ENCODE assay signal across 20 cellular contexts in genomic region chr17:61394630-61395408, GRCh38. TPM values are rescaled to one million over a fixed set of nuclear protein-coding genes. Genes with fewer than 3 reads are reported as not detected.
DNase-seq lines count a peak whose midpoint lies in the region; ATAC-seq and TF ChIP-seq lines count a peak whose summit lies in the region.
"Had no signal": no experiment of that assay in that cellular context is flagged by ENCODE, and none has a peak within 500 bp of the region (broad histone marks: within the 10 kb centered on the region; RNA-seq: fewer than 3 reads in every experiment).

No MANE protein-coding gene starts in this region.

- TF ChIP-seq POLR2A in heart left ventricle (IDR thresholded peaks at IDR 0.05) = no peak

- no peaks in the 10 kb centered on the region for H3K9me3 ChIP-seq in heart left ventricle

- H3K4me3 Mint-ChIP-seq in nephron = peak overlapping the region; percentile 77 to 88 (median 85)
- H3K4me3 Mint-ChIP-seq in activated T-cell treated with anti-CD3 and anti-CD28 coated beads, Interleukin-2, amount 50 U/mL, for 72 hours = no peak overlapping the region
- H3K4me3 Mint-ChIP-seq: activated CD8-positive, alpha-beta T cell treated with anti-CD3 and anti-CD28 coated beads for 36 hours; stimulated activated memory B cell treated with anti-CD40 and anti-IgM and Interleukin-4, amounts not matched to agents 10 μg/mL and 1 μg/mL and 100 μg/mL, for 72 hours had no signal

- intact Hi-C loops in heart left ventricle (cut with DNase I) (loop anchor here (5.0 to 10.0 kb wide), 9 partner anchors 60 to 673 kb away; no protein-coding TSS in a partner anchor), left ventricle myocardium superior (cut with micrococcal nuclease) (no loop called here)

- peaks cover 60% of the 10 kb centered on the region for H3K4me1 Mint-ChIP-seq in nephron
- H3K4me1 Mint-ChIP-seq in activated T-cell treated with anti-CD3 and anti-CD28 coated beads, Interleukin-2, amount 50 U/mL, for 72 hours (ENCODE audit: low read depth) = peaks cover 12% of the 10 kb centered on the region

- DNase-seq in heart left ventricle = peak in 1 of 5 donors; percentile 62
- DNase-seq in left ventricle myocardium superior = no peak
- no peak for DNase-seq in coronary artery (ENCODE audit: low spot score)
- no peak for DNase-seq in NCI-H748 (lab: John Stamatoyannopoulos, UW; ENCODE audit: unreplicated experiment)
- DNase-seq in NCI-H2029 treated with DMSO at 0.1 percent for 48 hours (lab: John Stamatoyannopoulos, UW) = no peak
- no peak for DNase-seq in activated T-cell treated with anti-CD3 and anti-CD28 coated beads, Interleukin-2, amount 50 U/mL, for 72 hours
- DNase-seq: activated CD8-positive, alpha-beta T cell treated with anti-CD3 and anti-CD28 coated beads for 36 hours; activated effector memory CD4-positive, alpha-beta T cell treated with anti-CD3 and anti-CD28 coated beads, Interleukin-2, amount 50 U/mL, for 16 hours; brain microvascular endothelial cell; NCI-H1694 treated with DMSO at 0.1 percent for 48 hours; NCI-H774; nephron progenitor cell; T1000 had no signal

- H3K27me3 Mint-ChIP-seq in nephron (ENCODE audit: low read depth) = peaks cover 58% of the 10 kb centered on the region
- peaks cover 31% of the 10 kb centered on the region for H3K27me3 Mint-ChIP-seq in activated T-cell treated with anti-CD3 and anti-CD28 coated beads, Interleukin-2, amount 50 U/mL, for 72 hours (ENCODE audit: low read depth)

- peak overlapping the region; percentile 75 to 94 (median 93) for H3K27ac Mint-ChIP-seq in nephron
- no peak overlapping the region for H3K27ac Mint-ChIP-seq in activated T-cell treated with anti-CD3 and anti-CD28 coated beads, Interleukin-2, amount 50 U/mL, for 72 hours
- H3K27ac Mint-ChIP-seq: activated CD8-positive, alpha-beta T cell treated with anti-CD3 and anti-CD28 coated beads for 36 hours; nephron progenitor cell; stimulated activated memory B cell treated with anti-CD40 and anti-IgM and Interleukin-4, amounts not matched to agents 10 μg/mL and 1 μg/mL and 100 μg/mL, for 72 hours had no signal

- ATAC-seq in heart left ventricle (no peak), left ventricle myocardium superior (no peak), HG02973 (IDR thresholded peaks at IDR 0.05; ENCODE audit: unreplicated experiment) (no peak)
- no peak for ATAC-seq in activated T-cell treated with anti-CD3 and anti-CD28 coated beads, Interleukin-2, amount 50 U/mL, for 72 hours (replicated peaks in 1 of 2)
- ATAC-seq: activated CD8-positive, alpha-beta T cell treated with anti-CD3 and anti-CD28 coated beads for 36 hours; stimulated activated memory B cell treated with anti-CD40 and anti-IgM and Interleukin-4, amounts not matched to agents 10 μg/mL and 1 μg/mL and 100 μg/mL, for 72 hours had no signal

- H3K4me3 ChIP-seq in heart left ventricle = peak overlapping the region in 11 of 12 donors; percentile 15 to 84 (median 65)
- peak overlapping the region; percentile 84 for H3K4me3 ChIP-seq in coronary artery

- H3K4me1 ChIP-seq in heart left ventricle = peaks cover 0 to 43% (median 28%) of the 10 kb centered on the region in 12 donors

- no peaks in the 10 kb centered on the region for H3K9me3 Mint-ChIP-seq in nephron
- no peaks in the 10 kb centered on the region for H3K9me3 Mint-ChIP-seq in activated T-cell treated with anti-CD3 and anti-CD28 coated beads, Interleukin-2, amount 50 U/mL, for 72 hours
- H3K9me3 Mint-ChIP-seq: activated CD8-positive, alpha-beta T cell treated with anti-CD3 and anti-CD28 coated beads for 36 hours; nephron progenitor cell had no signal

- TF ChIP-seq CTCF in heart left ventricle (IDR thresholded peaks at IDR 0.05) (no peak), coronary artery (IDR thresholded peaks at IDR 0.05) (no peak), nephron (IDR thresholded peaks at IDR 0.05; ENCODE audit: unreplicated experiment in 3 of 3) (no peak)

- H3K36me3 Mint-ChIP-seq in nephron (ENCODE audit: low read depth) = peaks cover 10% of the 10 kb centered on the region
- H3K36me3 Mint-ChIP-seq in activated T-cell treated with anti-CD3 and anti-CD28 coated beads, Interleukin-2, amount 50 U/mL, for 72 hours (ENCODE audit: insufficient read depth in 2 of 2) = peaks cover 0 to 4% of the 10 kb centered on the region in 2 donors

- H3K27me3 ChIP-seq in heart left ventricle = peaks cover 25 to 50% (median 39%) of the 10 kb centered on the region in 9 donors
- H3K27me3 ChIP-seq: brain microvascular endothelial cell had no signal

- H3K36me3 ChIP-seq in heart left ventricle = no peaks in the 10 kb centered on the region
- H3K36me3 ChIP-seq: brain microvascular endothelial cell had no signal

- 66 to 79% (median 74%) methylated on average over 10 of the region's 10 CpGs for WGBS in heart left ventricle, 4 donors

- H3K27ac ChIP-seq in heart left ventricle = peak overlapping the region; percentile 5 to 88 (median 76)
- H3K27ac ChIP-seq in coronary artery = peak overlapping the region; percentile 97
- H3K27ac ChIP-seq: brain microvascular endothelial cell, RWPE1 had no signal

RNA-seq across cellular contexts. Expression of gene TBX2, which starts 4.8 kb away (rescaled TPM):
- total RNA-seq in heart left ventricle (10 to 100 TPM in 7 of 9 donors, 1 to 10 TPM in 2; 7.0 to 23.0 (median 13.6) TPM), left ventricle myocardium superior (9.1 TPM)
- polyA plus RNA-seq in heart left ventricle = 10 to 100 TPM in 1 of 2 donors, 1 to 10 TPM in 1; 9.6 to 13.4 TPM
- total RNA-seq in activated T-cell treated with anti-CD3 and anti-CD28 coated beads, Interleukin-2, amount 50 U/mL, for 72 hours = under 1 TPM; 0.10 to 0.44 TPM
- total RNA-seq: activated CD8-positive, alpha-beta T cell treated with anti-CD3 and anti-CD28 coated beads for 36 hours had no signal

RNA-seq across cellular contexts. Expression of gene TBX4, which starts 57.4 kb away (rescaled TPM):
- total RNA-seq in heart left ventricle = under 1 TPM in 3 of 9 donors, not detected in 6; 0.09 to 0.29 (median 0.10) TPM
- under 1 TPM in 1 of 2 donors, not detected in 1; 0.07 TPM for polyA plus RNA-seq in heart left ventricle
- not detected for total RNA-seq in left ventricle myocardium superior
- total RNA-seq in activated T-cell treated with anti-CD3 and anti-CD28 coated beads, Interleukin-2, amount 50 U/mL, for 72 hours = not detected
- total RNA-seq: activated CD8-positive, alpha-beta T cell treated with anti-CD3 and anti-CD28 coated beads for 36 hours; H4; LHCN-M2; sciatic nerve had no signal

Comparison
In these comparisons a context has a peak if more than half of its experiments do, and no peak if none do; other contexts are left out.
1. H3K4me3 Mint-ChIP-seq: peak in nephron (3 of 3); none in activated T-cell treated with anti-CD3 and anti-CD28 coated beads, Interleukin-2, amount 50 U/mL, for 72 hours (0 of 2).